In the genomic region with DNA sequence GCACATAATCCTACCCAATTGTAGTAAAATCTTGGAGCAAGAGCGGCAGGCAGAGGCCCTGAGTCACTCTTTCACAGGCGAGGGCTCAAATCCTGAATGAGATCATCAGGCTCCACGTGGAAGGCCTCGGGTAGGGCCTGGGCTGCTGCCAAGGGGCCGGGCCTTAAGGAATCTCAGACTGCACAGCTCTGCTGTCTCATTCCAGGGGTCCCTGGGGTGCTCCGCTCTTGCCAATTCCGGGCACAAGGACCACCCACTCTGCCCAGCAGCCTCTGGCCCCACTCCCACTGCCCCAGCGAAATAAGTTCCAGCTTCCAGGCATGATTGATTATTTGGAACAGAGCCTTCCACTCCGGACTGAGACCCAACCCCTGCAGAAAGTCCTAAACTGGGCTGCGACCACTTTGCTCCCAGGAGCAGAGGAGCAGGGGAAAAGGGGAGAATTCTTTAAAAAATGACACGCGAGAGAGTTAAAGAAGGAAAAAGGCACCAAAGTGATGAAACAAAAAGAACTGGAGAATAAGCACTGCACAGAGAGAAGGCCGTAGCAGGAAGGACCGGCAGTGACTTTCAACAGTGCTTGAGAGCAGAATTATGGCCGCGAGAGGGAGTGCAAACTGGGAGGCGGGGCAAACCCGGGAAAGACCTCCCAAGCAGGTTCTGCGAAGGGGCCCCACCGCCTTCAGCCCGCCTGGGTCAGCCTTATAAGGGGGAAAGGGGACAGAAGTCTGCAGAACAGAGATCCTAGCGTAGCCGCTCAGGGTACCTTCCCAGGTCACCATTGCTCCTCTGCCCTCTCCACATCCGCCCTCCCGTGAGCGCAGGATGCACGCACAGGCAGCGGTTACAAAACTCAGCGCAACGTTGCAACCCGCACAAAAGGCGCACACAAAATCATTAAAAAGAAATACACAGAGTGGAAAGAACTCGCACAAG, we compare ENCODE assay signal across 8 cellular contexts. TPM values are rescaled to one million over a fixed set of nuclear protein-coding genes. Genes with fewer than 3 reads are reported as not detected.
DNase-seq lines count a peak whose midpoint lies in the region; ATAC-seq, FAIRE-seq and TF ChIP-seq lines count a peak whose summit lies in the region.

No MANE protein-coding gene starts in this region.

- peak overlapping the region; percentile 74 for H3K4me3 ChIP-seq in HUES48 (ENCODE audit: low read depth, low read length)
- peak overlapping the region; percentile 38 to 77 (median 64) for H3K4me3 ChIP-seq in endothelial cell of umbilical vein (replicated peaks in 1 of 3; ENCODE audit: insufficient read depth in 1 of 3, low read depth in 1 of 3, low read length in 3 of 3)
- peak overlapping the region; percentile 81 to 97 (median 92) for H3K4me3 ChIP-seq in subcutaneous abdominal adipose tissue (ENCODE audit: low read depth in 1 of 5, low read length in 5 of 5)

- peak; percentile 98 for FAIRE-seq in endothelial cell of umbilical vein (lab: Jason Lieb, UNC)

- H3K9me1 ChIP-seq in endothelial cell of umbilical vein (replicated peaks; ENCODE audit: control insufficient read depth, extremely low read depth, insufficient read depth, low read length): no peaks in the 10 kb centered on the region

- H3K27ac ChIP-seq in HUES48 (ENCODE audit: low read depth, low read length): peak overlapping the region; percentile 81
- peak overlapping the region; percentile 80 for H3K27ac ChIP-seq in endothelial cell of umbilical vein (ENCODE audit: insufficient read depth, low read depth, low read length)
- peak overlapping the region; percentile 97 for H3K27ac ChIP-seq in subcutaneous abdominal adipose tissue (ENCODE audit: low read depth, low read length)

- ATAC-seq in T-helper 17 cell: peak; percentile 65

- H3K36me3 ChIP-seq in HUES48 (ENCODE audit: control insufficient read depth, insufficient read depth, low read length) (peaks cover 42% of the 10 kb centered on the region), endothelial cell of umbilical vein (ENCODE audit: control insufficient read depth in 2 of 2, extremely low read depth in 1 of 2, insufficient read depth in 2 of 2, low read length in 2 of 2) (peaks cover 0 to 11% of the 10 kb centered on the region in 2 experiments), subcutaneous abdominal adipose tissue (ENCODE audit: control insufficient read depth in 5 of 5, insufficient read depth in 5 of 5, low read length in 5 of 5) (peaks cover 17 to 43% (median 40%) of the 10 kb centered on the region in 5 donors)

- no peaks in the 10 kb centered on the region for H3K9me3 ChIP-seq in HUES48 (ENCODE audit: control insufficient read depth, insufficient read depth, low read length)
- H3K9me3 ChIP-seq in T-helper 17 cell (ENCODE audit: control insufficient read depth, low read length, poor library complexity, severe bottlenecking): no peaks in the 10 kb centered on the region
- no peaks in the 10 kb centered on the region for H3K9me3 ChIP-seq in endothelial cell of umbilical vein (replicated peaks; ENCODE audit: control insufficient read depth, insufficient read depth, low read length)
- H3K9me3 ChIP-seq in subcutaneous abdominal adipose tissue (ENCODE audit: control insufficient read depth in 5 of 5, low read length in 5 of 5): no peaks in the 10 kb centered on the region

- H3K27me3 ChIP-seq in HUES48 (ENCODE audit: control insufficient read depth, insufficient read depth, low read length) (peaks cover 33% of the 10 kb centered on the region), endothelial cell of umbilical vein (ENCODE audit: control insufficient read depth in 2 of 2, insufficient read depth in 2 of 2, low read length in 2 of 2) (peaks cover 5 to 16% of the 10 kb centered on the region in 2 experiments), subcutaneous abdominal adipose tissue (ENCODE audit: control insufficient read depth in 5 of 5, insufficient read depth in 4 of 5, low read length in 5 of 5) (no peaks in the 10 kb centered on the region)

- CTCF ChIA-PET in endothelial cell of umbilical vein (lab: Charles Lee): interaction anchor here (0.6 to 6.8 kb wide), 8 partner anchors 9 to 1902 kb away, joined by 3 to 131 read pairs (median 4); no protein-coding TSS in a partner anchor

- POLR2A ChIA-PET in endothelial cell of umbilical vein (lab: Charles Lee): no interaction called here

- no peaks in the 10 kb centered on the region for H4K20me1 ChIP-seq in endothelial cell of umbilical vein (replicated peaks; ENCODE audit: control insufficient read depth, extremely low read depth, insufficient read depth, low read length)

- peaks cover 16% of the 10 kb centered on the region for H3K36me3 Mint-ChIP-seq in T-helper 17 cell (ENCODE audit: low read depth)

- dilution Hi-C loops in endothelial cell of umbilical vein (cut with MboI; ENCODE audit: extremely low pct_ligation_motif_present, low sequenced_read_pairs): no loop called here

- DNase-seq in C1 segment of cervical spinal cord (lab: John Stamatoyannopoulos, UW) (peak in 13 of 14 donors; percentile 17 to 92 (median 79)), T-helper 17 cell (no peak), endothelial cell of umbilical vein (ENCODE audit: low read depth, low spot score) (peak; percentile 94), medulla oblongata (ENCODE audit: extremely low spot score) (peak; percentile 94)
- no peak for DNase-seq in stimulated activated CD4-positive, alpha-beta T cell treated with anti-CD3 and anti-CD28 coated beads, Interleukin-2, amount 100 ng/mL, for 48 hours
- no peak for DNase-seq in stimulated activated naive CD4-positive, alpha-beta T cell treated with Interleukin-2 at 50 U/mL for 16 hours (lab: John Stamatoyannopoulos, UW)

- no peak for TF ChIP-seq POLR2A in endothelial cell of umbilical vein (IDR thresholded peaks at IDR 0.05; ENCODE audit: low read depth, low read length)

- peak overlapping the region; percentile 88 for H2AFZ ChIP-seq in endothelial cell of umbilical vein (ENCODE audit: low read depth, low read length)

- intact Hi-C loops in endothelial cell of umbilical vein (cut with micrococcal nuclease): loop anchor here (1.0 to 10.0 kb wide), 5 partner anchors 74 to 1679 kb away; no protein-coding TSS in a partner anchor

- no peak overlapping the region for H3K27ac Mint-ChIP-seq in T-helper 17 cell

- H3K9ac ChIP-seq in HUES48 (ENCODE audit: low read depth, low read length) (peak overlapping the region; percentile 86), endothelial cell of umbilical vein (replicated peaks; ENCODE audit: extremely low read depth, insufficient read depth, low read length) (peak overlapping the region; percentile 86), subcutaneous abdominal adipose tissue (ENCODE audit: low read length in 5 of 5) (peak overlapping the region; percentile 61 to 92 (median 88))

- H3K79me2 ChIP-seq in endothelial cell of umbilical vein (ENCODE audit: control insufficient read depth, insufficient read depth, low read length): peaks cover 13% of the 10 kb centered on the region

- H3K4me2 ChIP-seq in endothelial cell of umbilical vein (ENCODE audit: insufficient read depth, low read length): peak overlapping the region; percentile 91

- peaks cover 22% of the 10 kb centered on the region for H3K4me1 ChIP-seq in HUES48 (ENCODE audit: control insufficient read depth, insufficient read depth, low read length)
- peaks cover 35% of the 10 kb centered on the region for H3K4me1 ChIP-seq in endothelial cell of umbilical vein (ENCODE audit: control insufficient read depth, extremely low read depth, insufficient read depth, low read length)
- H3K4me1 ChIP-seq in subcutaneous abdominal adipose tissue (ENCODE audit: control insufficient read depth in 5 of 5, insufficient read depth in 5 of 5, low read length in 5 of 5): peaks cover 6 to 73% (median 54%) of the 10 kb centered on the region in 5 donors

- peak; percentile 12 to 34 for TF ChIP-seq CTCF in endothelial cell of umbilical vein (IDR thresholded peaks at IDR 0.05; ENCODE audit: extremely low read depth in 1 of 2, insufficient read depth in 1 of 2, low read depth in 1 of 2, low read length in 2 of 2)

- H3K4me3 Mint-ChIP-seq in T-helper 17 cell: peak overlapping the region; percentile 85

- peaks cover 29% of the 10 kb centered on the region for H3K4me1 Mint-ChIP-seq in T-helper 17 cell

- H3K27me3 Mint-ChIP-seq in T-helper 17 cell: peaks cover 77% of the 10 kb centered on the region

- BruUV-seq in endothelial cell of umbilical vein (replicated peaks; lab: Mats Ljungman, UMichigan): no TSS peak

TF ChIP-seq in endothelial cell of umbilical vein, 7 proteins besides CTCF, POLR2A, EP300 and RAD21:
- TF ChIP-seq, protein P1, sequence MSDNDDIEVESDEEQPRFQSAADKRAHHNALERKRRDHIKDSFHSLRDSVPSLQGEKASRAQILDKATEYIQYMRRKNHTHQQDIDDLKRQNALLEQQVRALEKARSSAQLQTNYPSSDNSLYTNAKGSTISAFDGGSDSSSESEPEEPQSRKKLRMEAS (IDR thresholded peaks at IDR 0.05; ENCODE audit: insufficient read depth, insufficient read length): peak; percentile 84
- TF ChIP-seq FOS (IDR thresholded peaks at IDR 0.05; ENCODE audit: borderline replicate concordance, insufficient read depth, low read length) (peak; percentile 82), POLR2AphosphoS5 (IDR thresholded peaks at IDR 0.05; ENCODE audit: insufficient read depth, low read depth, low read length) (no peak), MYC (IDR thresholded peaks at IDR 0.05; ENCODE audit: low read depth, low read length) (no peak), GATA2 (IDR thresholded peaks at IDR 0.05; ENCODE audit: insufficient read depth, insufficient read length, low read depth, low read length) (no peak), JUN (IDR thresholded peaks at IDR 0.05; ENCODE audit: borderline replicate concordance, insufficient read depth, insufficient read length, low read depth) (peak; percentile 77), EZH2 (IDR thresholded peaks at IDR 0.05; ENCODE audit: borderline replicate concordance, low read depth, low read length, severe bottlenecking) (no peak)

RNA-seq across cellular contexts. Expression of a gene that starts 2.0 kb away (rescaled TPM):
- total RNA-seq in T-helper 17 cell: not detected
- 12.8 and 16.3 TPM in 2 replicates for total RNA-seq in endothelial cell of umbilical vein
- 13.7 and 15.4 TPM in 2 replicates for polyA plus RNA-seq in endothelial cell of umbilical vein
- polyA plus RNA-seq in endothelial cell of umbilical vein (2011; cell fraction: cytosol; rRNA removed): 25.4 and 31.6 TPM in 2 replicates
- 143 and 144 TPM in 2 replicates for polyA plus RNA-seq in endothelial cell of umbilical vein (2011; cell fraction: nucleus; rRNA removed)
- 30.0 and 52.8 TPM in 2 replicates for polyA plus RNA-seq in endothelial cell of umbilical vein (2012)
- polyA minus RNA-seq in endothelial cell of umbilical vein: 32.4 and 54.6 TPM in 2 replicates
- 218 TPM for polyA minus RNA-seq in endothelial cell of umbilical vein (2011; cell fraction: cytosol; rRNA and poly(A)+ RNA removed)
- polyA minus RNA-seq in endothelial cell of umbilical vein (2011; cell fraction: nucleus; rRNA and poly(A)+ RNA removed): 106 and 148 TPM in 2 replicates

Comparison
In these comparisons a context has a peak if more than half of its experiments do, and no peak if none do; other contexts are left out.
1. DNase-seq: peak in C1 segment of cervical spinal cord (13 of 14), endothelial cell of umbilical vein (single experiment) and medulla oblongata (single experiment); none in T-helper 17 cell (0 of 3), stimulated activated CD4-positive, alpha-beta T cell treated with anti-CD3 and anti-CD28 coated beads, Interleukin-2, amount 100 ng/mL, for 48 hours (0 of 2) and stimulated activated naive CD4-positive, alpha-beta T cell treated with Interleukin-2 at 50 U/mL for 16 hours (single experiment).
2. RNA of a gene that starts 2.0 kb away (total RNA-seq): 12.8 to 16.3 TPM in endothelial cell of umbilical vein; not detected in T-helper 17 cell; every median in the first group is over 10 times any median in the second.
3. Peak in every context shown above with its lines, with median percentiles within 50 percentile points of each other: H3K27ac ChIP-seq, H3K4me3 ChIP-seq and H3K9ac ChIP-seq.